Comparison of ENCODE assay signal across 11 cellular contexts in the genomic region with DNA sequence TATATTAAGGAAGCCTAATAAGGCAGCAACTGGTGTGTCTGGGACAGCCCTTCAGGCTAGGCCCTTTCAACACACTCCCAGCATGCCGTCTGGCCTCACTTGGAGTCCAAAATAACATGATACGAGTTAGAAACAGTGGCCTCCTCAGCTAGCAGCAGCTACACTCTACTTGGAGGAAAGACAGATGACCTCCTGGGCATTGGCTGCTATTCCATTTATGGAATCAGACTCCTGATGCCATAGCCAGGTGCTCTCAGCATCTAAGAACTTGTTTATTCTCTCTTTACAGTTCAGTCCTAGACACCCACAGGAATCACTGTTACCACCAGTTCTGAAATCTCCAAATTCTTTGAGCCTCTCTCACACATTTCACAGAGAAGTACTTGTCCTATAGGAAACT. TPM values are rescaled to one million over a fixed set of nuclear protein-coding genes. Genes with fewer than 3 reads are reported as not detected.
A peak's percentile ranks its signal among the peaks of the same experiment; 100 is the strongest.
DNase-seq lines count a peak whose midpoint lies in the region; ATAC-seq and TF ChIP-seq lines count a peak whose summit lies in the region.
"Had no signal": no experiment of that assay in that cellular context is flagged by ENCODE, and none has a peak within 500 bp of the region (broad histone marks: within the 10 kb centered on the region; RNA-seq: fewer than 3 reads in every experiment).

No MANE protein-coding gene starts in this region.

- H3K27ac ChIP-seq in heart right ventricle (peak overlapping the region in 9 of 10 donors; percentile 29 to 91 (median 77)), rectal smooth muscle tissue (ENCODE audit: low read depth, low read length) (peak overlapping the region; percentile 84)
- H3K27ac ChIP-seq in naive thymus-derived CD4-positive, alpha-beta T cell (ENCODE audit: low read depth, low read length): no peak overlapping the region
- H3K27ac ChIP-seq: C4-2B had no signal

- H3K4me1 Mint-ChIP-seq in effector memory CD8-positive, alpha-beta T cell (ENCODE audit: low read depth in 2 of 2): no peaks in the 10 kb centered on the region
- peaks cover 0 to 6% (median 0%) of the 10 kb centered on the region in 7 donors for H3K4me1 Mint-ChIP-seq in naive thymus-derived CD4-positive, alpha-beta T cell

- no peak overlapping the region for H3K4me3 Mint-ChIP-seq in effector memory CD8-positive, alpha-beta T cell
- H3K4me3 Mint-ChIP-seq in naive thymus-derived CD4-positive, alpha-beta T cell: no peak overlapping the region

- POLR2A ChIA-PET in naive thymus-derived CD4-positive, alpha-beta T cell (lab: Charles Lee): no interaction called here

- ATAC-seq in heart right ventricle (peak in 6 of 8 donors; percentile 2 to 70 (median 36)), GM21723 (IDR thresholded peaks at IDR 0.05; ENCODE audit: unreplicated experiment) (no peak)
- no peak for ATAC-seq in effector memory CD8-positive, alpha-beta T cell (replicated peaks)
- ATAC-seq in naive thymus-derived CD4-positive, alpha-beta T cell: no peak

- in situ Hi-C loops in astrocyte of the spinal cord (cut with HindIII; ENCODE audit: low sequenced_read_pairs): no loop called here

- TF ChIP-seq CTCF in astrocyte of the spinal cord (IDR thresholded peaks at IDR 0.05; ENCODE audit: low read depth, low read length) (no peak), heart right ventricle (IDR thresholded peaks at IDR 0.05) (no peak)

- no peaks in the 10 kb centered on the region for H3K9me3 Mint-ChIP-seq in effector memory CD8-positive, alpha-beta T cell
- no peaks in the 10 kb centered on the region for H3K9me3 Mint-ChIP-seq in naive thymus-derived CD4-positive, alpha-beta T cell

- H3K27me3 ChIP-seq in heart right ventricle: no peaks in the 10 kb centered on the region
- no peaks in the 10 kb centered on the region for H3K27me3 ChIP-seq in rectal smooth muscle tissue (ENCODE audit: control insufficient read depth, insufficient read depth, low read length)
- H3K27me3 ChIP-seq in naive thymus-derived CD4-positive, alpha-beta T cell (ENCODE audit: control insufficient read depth in 2 of 2, insufficient read depth in 2 of 2, low read length in 2 of 2): no peaks in the 10 kb centered on the region

- H3K36me3 ChIP-seq in heart right ventricle (no peaks in the 10 kb centered on the region), rectal smooth muscle tissue (ENCODE audit: control insufficient read depth, insufficient read depth, low read length) (no peaks in the 10 kb centered on the region)
- H3K36me3 ChIP-seq in naive thymus-derived CD4-positive, alpha-beta T cell (ENCODE audit: control insufficient read depth in 2 of 3, insufficient read depth in 3 of 3, low read length in 3 of 3): no peaks in the 10 kb centered on the region

- DNase-seq in EH (ENCODE audit: low read depth) (peak; percentile 86), astrocyte of the spinal cord (ENCODE audit: low read depth, low spot score) (peak; percentile 74), heart right ventricle (no peak)
- DNase-seq in effector memory CD8-positive, alpha-beta T cell: no peak
- DNase-seq in naive thymus-derived CD4-positive, alpha-beta T cell: no peak
- DNase-seq in stimulated activated CD4-positive, alpha-beta T cell treated with anti-CD3 and anti-CD28 coated beads, Interleukin-2, amount 100 ng/mL, for 48 hours: no peak
- DNase-seq: MM.1S, SHP77 treated with DMSO at 0.1 percent for 48 hours had no signal

- intact Hi-C loops in heart right ventricle (cut with DNase I): no loop called here
- intact Hi-C loops in naive thymus-derived CD4-positive, alpha-beta T cell (cut with micrococcal nuclease): no loop called here

- WGBS in heart right ventricle, 2 donors: 45 to 46% methylated on average over 2 of the region's 2 CpGs

- no peak overlapping the region for H3K27ac Mint-ChIP-seq in effector memory CD8-positive, alpha-beta T cell
- no peak overlapping the region for H3K27ac Mint-ChIP-seq in naive thymus-derived CD4-positive, alpha-beta T cell

- H3K27me3 Mint-ChIP-seq in effector memory CD8-positive, alpha-beta T cell: no peaks in the 10 kb centered on the region
- H3K27me3 Mint-ChIP-seq in naive thymus-derived CD4-positive, alpha-beta T cell: no peaks in the 10 kb centered on the region

- no peak overlapping the region for H3K4me3 ChIP-seq in astrocyte of the spinal cord (ENCODE audit: low read depth, low read length)
- no peak overlapping the region for H3K4me3 ChIP-seq in heart right ventricle
- H3K4me3 ChIP-seq in rectal smooth muscle tissue (ENCODE audit: low read length): no peak overlapping the region
- no peak overlapping the region for H3K4me3 ChIP-seq in naive thymus-derived CD4-positive, alpha-beta T cell (ENCODE audit: low read length)

- H3K9me3 ChIP-seq in heart right ventricle: no peaks in the 10 kb centered on the region
- H3K9me3 ChIP-seq in naive thymus-derived CD4-positive, alpha-beta T cell (ENCODE audit: control insufficient read depth in 2 of 3, low read length in 3 of 3): no peaks in the 10 kb centered on the region

- H3K9ac ChIP-seq in rectal smooth muscle tissue (ENCODE audit: low read length): no peak overlapping the region

- no peaks in the 10 kb centered on the region for H3K36me3 Mint-ChIP-seq in effector memory CD8-positive, alpha-beta T cell (ENCODE audit: insufficient read depth)
- H3K36me3 Mint-ChIP-seq in naive thymus-derived CD4-positive, alpha-beta T cell: no peaks in the 10 kb centered on the region

- CTCF ChIA-PET in naive thymus-derived CD4-positive, alpha-beta T cell (lab: Charles Lee): interaction anchor here (0.6 to 1.0 kb wide), 2 partner anchors 26 to 592 kb away, joined by 3 read pairs; no protein-coding TSS in a partner anchor

- H3K4me1 ChIP-seq in heart right ventricle: peaks cover 31 to 88% (median 76%) of the 10 kb centered on the region in 9 donors
- peaks cover 66% of the 10 kb centered on the region for H3K4me1 ChIP-seq in rectal smooth muscle tissue (ENCODE audit: control insufficient read depth, insufficient read depth, low read length)
- no peaks in the 10 kb centered on the region for H3K4me1 ChIP-seq in naive thymus-derived CD4-positive, alpha-beta T cell (ENCODE audit: control insufficient read depth in 2 of 2, insufficient read depth in 2 of 2, low read length in 2 of 2)

RNA-seq across cellular contexts. Expression of a gene that starts 31.8 kb away (rescaled TPM):
- total RNA-seq in heart right ventricle: 10 to 100 TPM; 22.1 to 34.9 (median 28.2) TPM
- polyA plus RNA-seq in heart right ventricle: 10 to 100 TPM; 22.5 to 32.7 TPM
- 1 to 10 TPM; 3.1 to 8.3 (median 5.4) TPM for total RNA-seq in naive thymus-derived CD4-positive, alpha-beta T cell
- under 1 TPM; 0.18 to 0.92 TPM for polyA plus RNA-seq in naive thymus-derived CD4-positive, alpha-beta T cell

Comparison
In these comparisons a context has a peak if more than half of its experiments do, and no peak if none do; other contexts are left out.
1. DNase-seq: peak in EH (single experiment) and astrocyte of the spinal cord (single experiment); none in heart right ventricle (0 of 2), effector memory CD8-positive, alpha-beta T cell (0 of 3), naive thymus-derived CD4-positive, alpha-beta T cell (0 of 9) and stimulated activated CD4-positive, alpha-beta T cell treated with anti-CD3 and anti-CD28 coated beads, Interleukin-2, amount 100 ng/mL, for 48 hours (0 of 2).
2. ATAC-seq: peak in heart right ventricle (6 of 8); none in effector memory CD8-positive, alpha-beta T cell (single experiment), naive thymus-derived CD4-positive, alpha-beta T cell (single experiment) and GM21723 (single experiment).